In the genomic region with DNA sequence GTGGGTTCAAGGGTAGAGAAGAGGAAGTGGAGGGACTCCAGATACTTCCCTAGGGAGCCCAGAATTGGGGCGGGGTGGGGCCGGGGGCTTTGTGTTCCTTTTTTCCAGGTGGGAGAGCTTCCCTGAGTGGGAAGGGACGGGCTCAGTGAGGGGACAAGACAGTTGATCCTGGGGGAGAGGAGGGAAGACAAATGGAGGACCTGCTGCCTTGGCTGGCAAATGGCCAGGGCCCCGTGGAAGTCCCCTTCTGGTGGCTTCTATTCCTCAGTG, we compare ENCODE assay signal across 9 cellular contexts. TPM values are rescaled to one million over a fixed set of nuclear protein-coding genes. Genes with fewer than 3 reads are reported as not detected.
DNase-seq lines count a peak whose midpoint lies in the region; ATAC-seq, FAIRE-seq and TF ChIP-seq lines count a peak whose summit lies in the region.
"Had no signal": no experiment of that assay in that cellular context is flagged by ENCODE, and none has a peak within 500 bp of the region (broad histone marks: within the 10 kb centered on the region; RNA-seq: fewer than 3 reads in every experiment).

No MANE protein-coding gene starts in this region.

- no peak for FAIRE-seq in HTR-8/SVneo (lab: Jason Lieb, UNC)

- 60 to 66% (median 65%) methylated on average over 4 of the region's 4 CpGs for WGBS in psoas muscle, 3 donors

- no peaks in the 10 kb centered on the region for H3K9me3 Mint-ChIP-seq in CD8-positive, alpha-beta T cell
- no peaks in the 10 kb centered on the region for H3K9me3 Mint-ChIP-seq in T-helper 2 cell treated with Interferon-gamma antibody and Interleukin-4, amounts not matched to agents 5 μg/mL and 100 μg/mL, for 36 hours

- H3K9me3 ChIP-seq in CD8-positive, alpha-beta T cell (ENCODE audit: low read length) = no peaks in the 10 kb centered on the region
- H3K9me3 ChIP-seq in colonic mucosa (no peaks in the 10 kb centered on the region), psoas muscle (no peaks in the 10 kb centered on the region)

- peak overlapping the region; percentile 77 for H3K27ac Mint-ChIP-seq in CD8-positive, alpha-beta T cell
- H3K27ac Mint-ChIP-seq in T-helper 2 cell treated with Interferon-gamma antibody and Interleukin-4, amounts not matched to agents 5 μg/mL and 100 μg/mL, for 36 hours = peak overlapping the region; percentile 92

- H3K4me1 ChIP-seq in CD8-positive, alpha-beta T cell (ENCODE audit: insufficient read depth, low read length) = peaks cover 31% of the 10 kb centered on the region
- H3K4me1 ChIP-seq in colonic mucosa (peaks cover 14% of the 10 kb centered on the region), psoas muscle (peaks cover 15% of the 10 kb centered on the region)

- H3K4me3 ChIP-seq in CD8-positive, alpha-beta T cell (ENCODE audit: low read depth, low read length) = no peak overlapping the region
- H3K4me3 ChIP-seq in colonic mucosa (no peak overlapping the region), psoas muscle (no peak overlapping the region)

- H3K9ac ChIP-seq in colonic mucosa (ENCODE audit: low read depth in 2 of 2, low read length in 2 of 2) = peak overlapping the region; percentile 36 to 95

- no peaks in the 10 kb centered on the region for H3K27me3 Mint-ChIP-seq in CD8-positive, alpha-beta T cell (ENCODE audit: low read depth)
- no peaks in the 10 kb centered on the region for H3K27me3 Mint-ChIP-seq in T-helper 2 cell treated with Interferon-gamma antibody and Interleukin-4, amounts not matched to agents 5 μg/mL and 100 μg/mL, for 36 hours (ENCODE audit: low read depth)

- DNase-seq in CD8-positive, alpha-beta T cell = peak in 4 of 7 experiments; percentile 23 to 66 (median 50)
- no peak for DNase-seq in T-helper 2 cell treated with Interferon-gamma antibody and Interleukin-4, amounts not matched to agents 5 μg/mL and 100 μg/mL, for 36 hours (ENCODE audit: low spot score)
- DNase-seq in colonic mucosa = no peak
- DNase-seq in psoas muscle = peak; percentile 49 to 74
- DNase-seq in HTR-8/SVneo (ENCODE audit: insufficient read length, low spot score) = no peak
- DNase-seq in NOMO-1 treated with dmso at 0.1 percent for 144 hours (lab: John Stamatoyannopoulos, UW; ENCODE audit: unreplicated experiment) = no peak

- H3K27me3 ChIP-seq in CD8-positive, alpha-beta T cell (ENCODE audit: insufficient read depth, low read length) = no peaks in the 10 kb centered on the region
- H3K27me3 ChIP-seq in colonic mucosa (no peaks in the 10 kb centered on the region), psoas muscle (ENCODE audit: insufficient read depth in 3 of 3, low read length in 2 of 3) (no peaks in the 10 kb centered on the region)

- H3K36me3 ChIP-seq in CD8-positive, alpha-beta T cell (ENCODE audit: insufficient read depth, low read length) = no peaks in the 10 kb centered on the region
- no peaks in the 10 kb centered on the region for H3K36me3 ChIP-seq in colonic mucosa
- H3K36me3 ChIP-seq in psoas muscle (ENCODE audit: insufficient read depth in 1 of 2, low read depth in 1 of 2) = peaks cover 0 to 36% of the 10 kb centered on the region in 2 donors

- CTCF ChIA-PET in CD8-positive, alpha-beta T cell (lab: Charles Lee) = no interaction called here

- H3K36me3 Mint-ChIP-seq in CD8-positive, alpha-beta T cell = peaks cover 7% of the 10 kb centered on the region
- peaks cover 22% of the 10 kb centered on the region for H3K36me3 Mint-ChIP-seq in T-helper 2 cell treated with Interferon-gamma antibody and Interleukin-4, amounts not matched to agents 5 μg/mL and 100 μg/mL, for 36 hours (ENCODE audit: low read depth)

- no peak for TF ChIP-seq CTCF in CD8-positive, alpha-beta T cell (IDR thresholded peaks at IDR 0.05)
- TF ChIP-seq CTCF in colonic mucosa (IDR thresholded peaks at IDR 0.05) (no peak), psoas muscle (IDR thresholded peaks at IDR 0.05) (no peak)

- H3K27ac ChIP-seq in CD8-positive, alpha-beta T cell (ENCODE audit: low read depth, low read length) = no peak overlapping the region
- H3K27ac ChIP-seq in colonic mucosa (peak overlapping the region; percentile 81), psoas muscle (no peak overlapping the region)

- POLR2A ChIA-PET in CD8-positive, alpha-beta T cell (lab: Charles Lee) = interaction anchor here (0.6 to 1.8 kb wide), 4 partner anchors 13 to 115 kb away, joined by 3 to 7 read pairs (median 5); a partner anchor contains a TSS

- intact Hi-C loops in CD8-positive, alpha-beta T cell (cut with DNase I, micrococcal nuclease) = no loop called here
- intact Hi-C loops in colonic mucosa (cut with DNase I) (no loop called here), psoas muscle (cut with DNase I) (no loop called here)

- peak overlapping the region; percentile 37 for H3K4me3 Mint-ChIP-seq in CD8-positive, alpha-beta T cell
- peak overlapping the region; percentile 90 for H3K4me3 Mint-ChIP-seq in T-helper 2 cell treated with Interferon-gamma antibody and Interleukin-4, amounts not matched to agents 5 μg/mL and 100 μg/mL, for 36 hours

- ATAC-seq in CD8-positive, alpha-beta T cell = no peak
- ATAC-seq in psoas muscle (no peak), GM21786 (IDR thresholded peaks at IDR 0.05; ENCODE audit: unreplicated experiment) (no peak), GM19467 (IDR thresholded peaks at IDR 0.05; ENCODE audit: unreplicated experiment) (no peak)

- H3K4me1 Mint-ChIP-seq in CD8-positive, alpha-beta T cell (ENCODE audit: low read depth) = peaks cover 27% of the 10 kb centered on the region
- peaks cover 29% of the 10 kb centered on the region for H3K4me1 Mint-ChIP-seq in T-helper 2 cell treated with Interferon-gamma antibody and Interleukin-4, amounts not matched to agents 5 μg/mL and 100 μg/mL, for 36 hours (ENCODE audit: low read depth)

RNA-seq across cellular contexts. Expression of a gene that starts 2.6 kb away (rescaled TPM):
- 1 to 10 TPM; 5.1 to 7.0 TPM for total RNA-seq in CD8-positive, alpha-beta T cell
- total RNA-seq in colonic mucosa (100 to 1,000 TPM; 274 to 303 TPM), psoas muscle (10 to 100 TPM; 41.2 to 50.5 (median 45.0) TPM)
- polyA plus RNA-seq in psoas muscle = 10 to 100 TPM; 38.2 to 47.3 (median 41.0) TPM

RNA-seq across cellular contexts. Expression of a gene that starts 14.8 kb away (rescaled TPM):
- not detected for total RNA-seq in CD8-positive, alpha-beta T cell
- total RNA-seq in colonic mucosa = not detected
- under 1 TPM; 0.08 to 0.32 (median 0.19) TPM for total RNA-seq in psoas muscle
- under 1 TPM in 2 of 3 donors, not detected in 1; 0.03 to 0.05 TPM for polyA plus RNA-seq in psoas muscle
- total RNA-seq: NCI-H460 had no signal

RNA-seq across cellular contexts. Expression of a gene that starts 23.4 kb away (rescaled TPM):
- 100 to 1,000 TPM; 101 to 113 TPM for total RNA-seq in CD8-positive, alpha-beta T cell
- total RNA-seq in colonic mucosa (10 to 100 TPM; 47.1 to 64.4 TPM), psoas muscle (10 to 100 TPM; 32.8 to 43.6 (median 34.2) TPM)
- 10 to 100 TPM; 24.1 to 41.1 (median 38.8) TPM for polyA plus RNA-seq in psoas muscle

RNA-seq across cellular contexts. Expression of a gene that starts 27.7 kb away (rescaled TPM):
- 10 to 100 TPM; 50.4 to 52.2 TPM for total RNA-seq in CD8-positive, alpha-beta T cell
- total RNA-seq in colonic mucosa (10 to 100 TPM; 75.0 to 94.1 TPM), psoas muscle (10 to 100 TPM; 72.1 to 88.5 (median 87.1) TPM)
- polyA plus RNA-seq in psoas muscle = 10 to 100 TPM; 57.1 to 65.4 (median 63.6) TPM

RNA-seq across cellular contexts. Expression of a gene that starts 38.2 kb away (rescaled TPM):
- total RNA-seq in CD8-positive, alpha-beta T cell = 10 to 100 TPM; 73.4 to 75.5 TPM
- total RNA-seq in colonic mucosa = 100 to 1,000 TPM; 138 to 141 TPM
- total RNA-seq in psoas muscle = 10 to 100 TPM; 33.7 to 57.5 (median 34.2) TPM
- 10 to 100 TPM; 23.2 to 61.2 (median 42.9) TPM for polyA plus RNA-seq in psoas muscle

Comparison
In these comparisons a context has a peak if more than half of its experiments do, and no peak if none do; other contexts are left out.
1. DNase-seq: peak in CD8-positive, alpha-beta T cell (4 of 7) and psoas muscle (2 of 2); none in T-helper 2 cell treated with Interferon-gamma antibody and Interleukin-4, amounts not matched to agents 5 μg/mL and 100 μg/mL, for 36 hours (single experiment), colonic mucosa (single experiment), HTR-8/SVneo (single experiment) and NOMO-1 treated with dmso at 0.1 percent for 144 hours (single experiment).
2. RNA of a gene that starts 2.6 kb away (total RNA-seq): 274 to 303 TPM in colonic mucosa; 41.2 to 50.5 TPM in psoas muscle and 5.1 to 7.0 TPM in CD8-positive, alpha-beta T cell; every median in the first group is over 4 times any median in the second.